Comparison of ENCODE assay signal across 17 cellular contexts in the genomic region with DNA sequence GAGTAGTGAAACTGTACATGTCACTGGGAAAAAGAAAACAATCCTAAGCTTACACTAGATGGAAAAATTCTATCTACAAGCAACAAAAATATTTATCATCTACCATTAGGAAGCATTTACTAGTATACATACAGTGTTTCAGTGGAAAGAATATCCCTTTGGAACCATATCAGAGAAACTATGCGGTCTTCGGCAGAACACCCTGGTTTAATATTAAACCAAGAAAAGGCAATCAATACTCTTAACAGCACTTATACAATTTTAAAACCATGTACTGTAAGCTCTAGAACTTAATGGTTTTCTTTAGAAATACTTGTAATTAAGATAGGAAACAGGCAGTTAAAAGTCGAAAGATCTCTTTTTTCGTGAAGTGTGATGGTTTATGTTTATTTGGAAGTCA.
"Had no signal": no experiment of that assay in that cellular context is flagged by ENCODE, and none has a peak within 500 bp of the region (broad histone marks: within the 10 kb centered on the region; RNA-seq: fewer than 3 reads in every experiment).

No MANE protein-coding gene starts in this region.

- H3K9me3 ChIP-seq: tibial artery had no signal

- DNase-seq: activated CD4-positive, alpha-beta T cell treated with anti-CD3 and anti-CD28 coated beads for 4 hours; activated CD4-positive, alpha-beta T cell treated with anti-CD3 and anti-CD28 coated beads, Interleukin-2, amount 50 U/mL, for 48 hours; activated CD4-positive, CD25-positive, alpha-beta regulatory T cell; activated CD8-positive, alpha-beta memory T cell treated with anti-CD3 and anti-CD28 coated beads, Interleukin-2, amount 50 U/mL, for 48 hours; activated naive CD4-positive, alpha-beta T cell treated with Interleukin-2 at 50 U/mL for 16 hours; activated naive CD8-positive, alpha-beta T cell treated with anti-CD3 and anti-CD28 coated beads, Interleukin-2, amount 10 ng/mL, durations not matched to agents 7 days and 5 days; activated T-cell treated with anti-CD3 and anti-CD28 coated beads, Interleukin-2, amount 50 U/mL, for 4 hours; amniotic stem cell; cerebellar nuclear complex; erythroblast; foreskin fibroblast; kidney; nephron progenitor cell; posterior cingulate gyrus; stimulated activated CD4-positive, alpha-beta T cell treated with anti-CD3 and anti-CD28 coated beads, Interleukin-4, amount 100 ng/mL, for 4 hours; tibial artery had no signal

- H3K4me1 ChIP-seq: tibial artery had no signal

- ATAC-seq: activated T-cell treated with anti-CD3 and anti-CD28 coated beads, Interleukin-2, amount 50 U/mL, for 4 hours had no signal

- H3K4me3 ChIP-seq: coronary artery, tibial artery had no signal

- H3K27me3 ChIP-seq: tibial artery had no signal

- FAIRE-seq: kidney had no signal

- H3K27ac ChIP-seq: coronary artery, tibial artery had no signal
